Comparison of ENCODE assay signal across 18 cellular contexts in the genomic region with DNA sequence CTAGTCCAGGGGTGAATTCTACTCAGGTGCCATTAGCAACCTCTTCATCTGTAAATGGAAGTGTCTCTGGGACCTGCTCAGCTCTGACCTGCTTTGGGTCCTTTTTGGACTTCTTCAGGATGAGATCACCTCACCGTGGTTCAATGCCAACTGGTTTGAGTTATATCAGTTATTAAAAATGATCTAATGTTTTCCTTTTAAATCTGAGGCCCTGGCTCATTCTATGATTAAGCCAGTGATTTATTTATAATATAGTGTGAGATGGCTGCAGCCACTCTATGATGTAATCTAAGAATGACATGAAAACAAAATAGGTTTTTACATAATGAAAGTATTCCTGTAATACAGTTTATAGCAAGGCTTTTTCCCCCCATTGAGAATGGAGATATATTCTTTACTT.
DNase-seq lines count a peak whose midpoint lies in the region; ATAC-seq, FAIRE-seq and TF ChIP-seq lines count a peak whose summit lies in the region.
"Had no signal": no experiment of that assay in that cellular context is flagged by ENCODE, and none has a peak within 500 bp of the region (broad histone marks: within the 10 kb centered on the region; RNA-seq: fewer than 3 reads in every experiment).

No MANE protein-coding gene starts in this region.

- intact Hi-C loops in sigmoid colon (cut with DNase I), result no loop called here

- FAIRE-seq in RCC 7860 (lab: Jason Lieb, UNC), result peak; percentile 68
- FAIRE-seq: G401.6, GM12891, H1 had no signal

- H3K9me3 Mint-ChIP-seq in naive thymus-derived CD8-positive, alpha-beta T cell, result no peaks in the 10 kb centered on the region
- H3K9me3 Mint-ChIP-seq: activated CD8-positive, alpha-beta T cell treated with anti-CD3 and anti-CD28 coated beads for 36 hours; activated T-helper 2 cell treated with anti-CD3 and anti-CD28 coated beads, Interferon-gamma antibody, Interleukin-2, Interleukin-4, amounts not matched to agents 10 μg/mL and 5 μg/mL and 100 μg/mL, durations not matched to agents 14 hours and 24 hours and 36 hours; neural crest cell had no signal

- TF ChIP-seq CTCF in fibroblast of lung (conservative IDR thresholded peaks at IDR 0.05 in 1 of 2, IDR thresholded peaks at IDR 0.05 in 1 of 2; ENCODE audit: low read depth in 1 of 2, low read length in 2 of 2) (no peak), sigmoid colon (IDR thresholded peaks at IDR 0.05) (no peak)

- no peak overlapping the region for H3K27ac ChIP-seq in fibroblast of lung (ENCODE audit: insufficient read depth, low read length)
- H3K27ac ChIP-seq in sigmoid colon, result peak overlapping the region; percentile 74 to 97 (median 93)
- H3K27ac ChIP-seq: right lobe of liver, upper lobe of left lung had no signal

- H3K4me1 ChIP-seq in fibroblast of lung (ENCODE audit: control insufficient read depth, extremely low read depth, insufficient read depth, low read length) (peaks cover 15% of the 10 kb centered on the region), sigmoid colon (peaks cover 0 to 97% (median 86%) of the 10 kb centered on the region in 4 donors)

- H3K36me3 Mint-ChIP-seq in naive thymus-derived CD8-positive, alpha-beta T cell, result peaks cover 3 to 21% (median 4%) of the 10 kb centered on the region in 3 donors

- DNase-seq in AG20443 (ENCODE audit: low spot score) (peak; percentile 27), RCC 7860 (ENCODE audit: low spot score) (peak; percentile 37), fibroblast of lung (ENCODE audit: low read depth in 2 of 2) (peak; percentile 44 to 67), sigmoid colon (no peak), DMS79 treated with DMSO at 0.1 percent for 48 hours (lab: John Stamatoyannopoulos, UW) (no peak), iPS-NIHi7 (ENCODE audit: extremely low spot score) (no peak)
- no peak for DNase-seq in naive thymus-derived CD8-positive, alpha-beta T cell
- DNase-seq: activated CD8-positive, alpha-beta T cell treated with anti-CD3 and anti-CD28 coated beads for 36 hours; NCI-H774; right lobe of liver; stimulated activated CD4-positive, alpha-beta T cell treated with anti-CD3 and anti-CD28 coated beads, Interleukin-4, amount 100 ng/mL, for 24 hours; upper lobe of left lung had no signal

- H3K79me2 ChIP-seq in fibroblast of lung (ENCODE audit: control insufficient read depth, insufficient read depth, low read length), result peaks cover 73% of the 10 kb centered on the region

- no peak for TF ChIP-seq EP300 in sigmoid colon (IDR thresholded peaks at IDR 0.05)

- POLR2A ChIA-PET in naive thymus-derived CD8-positive, alpha-beta T cell (lab: Charles Lee), result no interaction called here

- no peak for ATAC-seq in GM19324 (IDR thresholded peaks at IDR 0.05; ENCODE audit: low FRiP score, unreplicated experiment)
- no peak for ATAC-seq in naive thymus-derived CD8-positive, alpha-beta T cell
- ATAC-seq: activated CD8-positive, alpha-beta T cell treated with anti-CD3 and anti-CD28 coated beads for 36 hours; right lobe of liver had no signal

- 75 to 81% methylated on average over 1 of the region's 1 CpG for WGBS in sigmoid colon, 2 donors

- no peak overlapping the region for H3K9ac ChIP-seq in fibroblast of lung (ENCODE audit: insufficient read depth, low read length)

- H3K4me3 ChIP-seq in fibroblast of lung (replicated peaks in 1 of 4; ENCODE audit: control extremely low read depth in 1 of 4, insufficient read depth in 1 of 4, low read depth in 3 of 4, low read length in 4 of 4) (no peak overlapping the region), sigmoid colon (no peak overlapping the region)
- H3K4me3 ChIP-seq: right lobe of liver, upper lobe of left lung had no signal

- H2AFZ ChIP-seq in fibroblast of lung (ENCODE audit: low read length), result no peak overlapping the region

- H4K20me1 ChIP-seq in fibroblast of lung (ENCODE audit: control insufficient read depth, extremely low read depth, insufficient read depth, low read length), result no peaks in the 10 kb centered on the region

- H3K4me3 Mint-ChIP-seq in naive thymus-derived CD8-positive, alpha-beta T cell, result no peak overlapping the region
- H3K4me3 Mint-ChIP-seq: activated CD8-positive, alpha-beta T cell treated with anti-CD3 and anti-CD28 coated beads for 36 hours; neural crest cell had no signal

- H3K4me1 Mint-ChIP-seq in naive thymus-derived CD8-positive, alpha-beta T cell, result peaks cover 12 to 41% (median 19%) of the 10 kb centered on the region in 4 donors

- no peak for TF ChIP-seq POLR2A in sigmoid colon (IDR thresholded peaks at IDR 0.05)

- no peaks in the 10 kb centered on the region for H3K9me3 ChIP-seq in fibroblast of lung (ENCODE audit: control insufficient read depth, insufficient read depth, low read depth, low read length)
- H3K9me3 ChIP-seq in sigmoid colon, result no peaks in the 10 kb centered on the region
- H3K9me3 ChIP-seq: right lobe of liver, upper lobe of left lung had no signal

- H3K36me3 ChIP-seq in fibroblast of lung (ENCODE audit: control insufficient read depth, insufficient read depth, low read length) (no peaks in the 10 kb centered on the region), sigmoid colon (peaks cover 0 to 5% (median 0%) of the 10 kb centered on the region in 4 donors)
- H3K36me3 ChIP-seq: right lobe of liver, upper lobe of left lung had no signal

- peak overlapping the region in 2 of 10 donors; percentile 4 to 7 for H3K27ac Mint-ChIP-seq in naive thymus-derived CD8-positive, alpha-beta T cell
- H3K27ac Mint-ChIP-seq: activated CD8-positive, alpha-beta T cell treated with anti-CD3 and anti-CD28 coated beads for 36 hours; activated T-helper 2 cell treated with anti-CD3 and anti-CD28 coated beads, Interferon-gamma antibody, Interleukin-2, Interleukin-4, amounts not matched to agents 10 μg/mL and 5 μg/mL and 100 μg/mL, durations not matched to agents 14 hours and 24 hours and 36 hours had no signal

- no peak overlapping the region for H3K4me2 ChIP-seq in fibroblast of lung (ENCODE audit: extremely low read depth, insufficient read depth, low read length)

- H3K27me3 Mint-ChIP-seq in naive thymus-derived CD8-positive, alpha-beta T cell, result no peaks in the 10 kb centered on the region
- H3K27me3 Mint-ChIP-seq: activated CD8-positive, alpha-beta T cell treated with anti-CD3 and anti-CD28 coated beads for 36 hours had no signal

- H3K27me3 ChIP-seq in fibroblast of lung (ENCODE audit: control insufficient read depth, insufficient read depth, low read length), result no peaks in the 10 kb centered on the region
- H3K27me3 ChIP-seq in sigmoid colon, result no peaks in the 10 kb centered on the region
- H3K27me3 ChIP-seq: right lobe of liver, upper lobe of left lung had no signal

Comparison
In these comparisons a context has a peak if more than half of its experiments do, and no peak if none do; other contexts are left out.
1. DNase-seq: peak in AG20443 (single experiment), RCC 7860 (single experiment) and fibroblast of lung (2 of 2); none in sigmoid colon (single experiment), DMS79 treated with DMSO at 0.1 percent for 48 hours (single experiment), naive thymus-derived CD8-positive, alpha-beta T cell (0 of 10) and iPS-NIHi7 (single experiment).